ENCODE assay signal across 8 cellular contexts in genomic region chr12:15220961-15221885, GRCh38. TPM values are rescaled to one million over a fixed set of nuclear protein-coding genes. Genes with fewer than 3 reads are reported as not detected.
DNase-seq lines count a peak whose midpoint lies in the region; ATAC-seq and TF ChIP-seq lines count a peak whose summit lies in the region.

A gene with protein sequence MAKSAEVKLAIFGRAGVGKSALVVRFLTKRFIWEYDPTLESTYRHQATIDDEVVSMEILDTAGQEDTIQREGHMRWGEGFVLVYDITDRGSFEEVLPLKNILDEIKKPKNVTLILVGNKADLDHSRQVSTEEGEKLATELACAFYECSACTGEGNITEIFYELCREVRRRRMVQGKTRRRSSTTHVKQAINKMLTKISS (minus strand): TSS chr12:15221417. CDS start chr12:15217489, 3,928 bp downstream.

- no peaks in the 10 kb centered on the region for H3K27me3 ChIP-seq in muscle layer of colon (ENCODE audit: control insufficient read depth in 1 of 2, insufficient read depth in 2 of 2, low read length in 2 of 2)

- peak; percentile 88 for ATAC-seq in GM18873 (IDR thresholded peaks at IDR 0.05; ENCODE audit: low FRiP score, unreplicated experiment)
- ATAC-seq in HG03139 (IDR thresholded peaks at IDR 0.05; ENCODE audit: unreplicated experiment), result peak; percentile 88
- ATAC-seq in esophagus mucosa, result peak; percentile 97

- H3K9ac ChIP-seq in muscle layer of colon (ENCODE audit: low read length), result peak within 1 kb of the TSS; percentile 73

- peak; percentile 4 for DNase-seq in AG09309 (ENCODE audit: low read depth)
- DNase-seq in NCI-H748 treated with DMSO at 0.1 percent for 48 hours (lab: John Stamatoyannopoulos, UW), result peak; percentile 39
- DNase-seq in activated T-cell treated with anti-CD3 and anti-CD28 coated beads, Interleukin-2, amount 50 U/mL, for 1 hour, result peak; percentile 80
- DNase-seq in stimulated activated CD8-positive, alpha-beta memory T cell treated with anti-CD3 and anti-CD28 coated beads, Interleukin-4, amount 100 ng/mL, for 48 hours, result peak; percentile 83

- peaks cover 25% of the 10 kb centered on the region for H3K4me1 ChIP-seq in muscle layer of colon (ENCODE audit: insufficient read depth, low read length)

- H3K4me3 ChIP-seq in AG09309 (ENCODE audit: control insufficient read depth, low read depth, low read length) (peak within 1 kb of the TSS; percentile 34), muscle layer of colon (ENCODE audit: low read depth in 1 of 2, low read length in 2 of 2) (peak within 1 kb of the TSS; percentile 36 to 88)

- peak; percentile 86 for TF ChIP-seq CTCF in AG09309 (IDR thresholded peaks at IDR 0.05; ENCODE audit: control insufficient read depth, insufficient read depth, low read depth, low read length, missing control alignments)

- peak within 1 kb of the TSS; percentile 74 for H3K27ac ChIP-seq in muscle layer of colon (ENCODE audit: low read depth, low read length)

- H3K9me3 ChIP-seq in muscle layer of colon (ENCODE audit: low read length), result no peaks in the 10 kb centered on the region

- H3K36me3 ChIP-seq in muscle layer of colon (ENCODE audit: insufficient read depth, low read length), result no peaks in the 10 kb centered on the region

RNA-seq across cellular contexts. Expression of the gene that starts here (rescaled TPM):
- 1.9 TPM for total RNA-seq in esophagus mucosa

Comparison
In these comparisons a context has a peak if more than half of its experiments do, and no peak if none do; other contexts are left out.
1. Peak in every context shown above with its lines: DNase-seq, ATAC-seq, H3K4me3 ChIP-seq and H3K27ac ChIP-seq.
2. DNase-seq: peak in every context shown above with its lines; median percentile 83 in stimulated activated CD8-positive, alpha-beta memory T cell treated with anti-CD3 and anti-CD28 coated beads, Interleukin-4, amount 100 ng/mL, for 48 hours; 80 in activated T-cell treated with anti-CD3 and anti-CD28 coated beads, Interleukin-2, amount 50 U/mL, for 1 hour; 39 in NCI-H748 treated with DMSO at 0.1 percent for 48 hours; 4 in AG09309.